ENCODE assay signal across 30 cellular contexts in genomic region chr1:44719318-44719717, GRCh38. TPM values are rescaled to one million over a fixed set of nuclear protein-coding genes. Genes with fewer than 3 reads are reported as not detected.
A peak's percentile ranks its signal among the peaks of the same experiment; 100 is the strongest.
DNase-seq lines count a peak whose midpoint lies in the region; ATAC-seq, FAIRE-seq and TF ChIP-seq lines count a peak whose summit lies in the region.
"Had no signal": no experiment of that assay in that cellular context is flagged by ENCODE, and none has a peak within 500 bp of the region (broad histone marks: within the 10 kb centered on the region; RNA-seq: fewer than 3 reads in every experiment).

No MANE protein-coding gene starts in this region.

- H3K27me3 Mint-ChIP-seq in T-helper 2 cell treated with Interferon-gamma antibody and Interleukin-4, amounts not matched to agents 5 μg/mL and 100 μg/mL, for 36 hours (ENCODE audit: low read depth), result no peaks in the 10 kb centered on the region
- no peaks in the 10 kb centered on the region for H3K27me3 Mint-ChIP-seq in naive thymus-derived CD8-positive, alpha-beta T cell
- no peaks in the 10 kb centered on the region for H3K27me3 Mint-ChIP-seq in T-helper 17 cell
- H3K27me3 Mint-ChIP-seq: activated CD8-positive, alpha-beta memory T cell treated with anti-CD3 and anti-CD28 coated beads, Interleukin-2, amount 10 ng/mL, durations not matched to agents 7 days and 5 days had no signal

- no peaks in the 10 kb centered on the region for H3K9me3 Mint-ChIP-seq in T-helper 2 cell treated with Interferon-gamma antibody and Interleukin-4, amounts not matched to agents 5 μg/mL and 100 μg/mL, for 36 hours
- H3K9me3 Mint-ChIP-seq in naive thymus-derived CD8-positive, alpha-beta T cell, result no peaks in the 10 kb centered on the region
- H3K9me3 Mint-ChIP-seq: activated T-helper 1 cell treated with anti-CD3 and anti-CD28 coated beads, Interleukin-12 subunit alpha, Interleukin-12 subunit beta, Interleukin-2, Interleukin-4 antibody, amounts not matched to agents 30 ng/mL and 10 ng/mL and 1 ng/mL, durations not matched to agents 14 hours and 24 hours and 36 hours; neural crest cell had no signal

- ATAC-seq in SK-N-SH treated with all-trans-retinoic acid at 6 μM for 48 hours (no peak), omental fat pad (ENCODE audit: low FRiP score) (no peak), T-helper 17 cell (no peak)
- no peak for ATAC-seq in naive thymus-derived CD8-positive, alpha-beta T cell
- ATAC-seq: activated CD8-positive, alpha-beta memory T cell treated with anti-CD3 and anti-CD28 coated beads, Interleukin-2, amount 10 ng/mL, durations not matched to agents 7 days and 5 days; sciatic nerve had no signal

- no peaks in the 10 kb centered on the region for H3K4me1 ChIP-seq in SK-N-SH (ENCODE audit: control insufficient read depth in 1 of 2, insufficient read depth in 2 of 2, low read depth in 1 of 2, low read length in 1 of 2)

- H3K9ac ChIP-seq in SK-N-SH, result no peak overlapping the region

- no peak overlapping the region for H3K27ac Mint-ChIP-seq in T-helper 2 cell treated with Interferon-gamma antibody and Interleukin-4, amounts not matched to agents 5 μg/mL and 100 μg/mL, for 36 hours
- peak overlapping the region; percentile 19 to 99 (median 74) for H3K27ac Mint-ChIP-seq in naive thymus-derived CD8-positive, alpha-beta T cell
- H3K27ac Mint-ChIP-seq in T-helper 17 cell, result no peak overlapping the region
- H3K27ac Mint-ChIP-seq: activated CD8-positive, alpha-beta memory T cell treated with anti-CD3 and anti-CD28 coated beads, Interleukin-2, amount 10 ng/mL, durations not matched to agents 7 days and 5 days had no signal

- TF ChIP-seq EP300 in SK-N-SH (IDR thresholded peaks at IDR 0.05; ENCODE audit: borderline replicate concordance in 1 of 2, low read depth in 1 of 2, low read length in 1 of 2), result no peak

- POLR2A ChIA-PET in SK-N-SH (lab: Yijun Ruan, JAX), result no interaction called here
- POLR2A ChIA-PET in naive thymus-derived CD8-positive, alpha-beta T cell (lab: Charles Lee), result interaction anchor here (0.7 to 7.5 kb wide), 3 partner anchors 12 to 98 kb away, joined by 6 to 143 read pairs (median 8); partner anchors contain the start of gene RNU5D-1

- no peaks in the 10 kb centered on the region for H3K9me2 ChIP-seq in SK-N-SH

- H3F3A ChIP-seq in SK-N-SH (replicated peaks; ENCODE audit: insufficient read depth), result peaks cover 19% of the 10 kb centered on the region

- CTCF ChIA-PET in SK-N-SH (lab: Yijun Ruan, JAX), result interaction anchor here (7.8 kb wide), 1 partner anchor 10 kb away, joined by 52 read pairs; the partner anchor contains the start of gene RNU5D-1

- H2AFZ ChIP-seq in SK-N-SH (ENCODE audit: low read depth), result no peak overlapping the region

- no peaks in the 10 kb centered on the region for H3K36me3 Mint-ChIP-seq in T-helper 2 cell treated with Interferon-gamma antibody and Interleukin-4, amounts not matched to agents 5 μg/mL and 100 μg/mL, for 36 hours (ENCODE audit: low read depth)
- H3K36me3 Mint-ChIP-seq in naive thymus-derived CD8-positive, alpha-beta T cell, result no peaks in the 10 kb centered on the region
- no peaks in the 10 kb centered on the region for H3K36me3 Mint-ChIP-seq in T-helper 17 cell (ENCODE audit: low read depth)
- H3K36me3 Mint-ChIP-seq: activated CD8-positive, alpha-beta memory T cell treated with anti-CD3 and anti-CD28 coated beads, Interleukin-2, amount 10 ng/mL, durations not matched to agents 7 days and 5 days had no signal

- no peaks in the 10 kb centered on the region for H3K36me3 ChIP-seq in SK-N-SH (replicated peaks in 1 of 2; ENCODE audit: control insufficient read depth in 1 of 2, insufficient read depth in 2 of 2, low read length in 1 of 2)
- H3K36me3 ChIP-seq: transverse colon had no signal

- H3K4me3 ChIP-seq in SK-N-SH (ENCODE audit: low read depth in 2 of 2, low read length in 1 of 2), result no peak overlapping the region
- H3K4me3 ChIP-seq: transverse colon had no signal

- no peak overlapping the region for H3K27ac ChIP-seq in SK-N-SH (ENCODE audit: low read depth in 2 of 2, low read length in 1 of 2)
- H3K27ac ChIP-seq: 22Rv1, epithelial cell of prostate, transverse colon had no signal

- H3K9me3 ChIP-seq in SK-N-SH (no peaks in the 10 kb centered on the region), T-helper 17 cell (ENCODE audit: control insufficient read depth, low read length, poor library complexity, severe bottlenecking) (no peaks in the 10 kb centered on the region)
- H3K9me3 ChIP-seq: transverse colon had no signal

- H3K27me3 ChIP-seq in SK-N-SH (ENCODE audit: insufficient read depth), result no peaks in the 10 kb centered on the region
- H3K27me3 ChIP-seq: transverse colon had no signal

- FAIRE-seq in GM19239 (lab: Jason Lieb, UNC), result peak; percentile 11
- FAIRE-seq: H54 had no signal

- no peak overlapping the region for H3K4me2 ChIP-seq in SK-N-SH

- H3K4me3 Mint-ChIP-seq in T-helper 2 cell treated with Interferon-gamma antibody and Interleukin-4, amounts not matched to agents 5 μg/mL and 100 μg/mL, for 36 hours, result peak overlapping the region; percentile 20
- H3K4me3 Mint-ChIP-seq in naive thymus-derived CD8-positive, alpha-beta T cell, result peak overlapping the region in 7 of 10 donors; percentile 7 to 83 (median 48)
- no peak overlapping the region for H3K4me3 Mint-ChIP-seq in T-helper 17 cell
- H3K4me3 Mint-ChIP-seq: activated CD8-positive, alpha-beta memory T cell treated with anti-CD3 and anti-CD28 coated beads, Interleukin-2, amount 10 ng/mL, durations not matched to agents 7 days and 5 days; activated T-helper 1 cell treated with anti-CD3 and anti-CD28 coated beads, Interleukin-12 subunit alpha, Interleukin-12 subunit beta, Interleukin-2, Interleukin-4 antibody, amounts not matched to agents 30 ng/mL and 10 ng/mL and 1 ng/mL, durations not matched to agents 14 hours and 24 hours and 36 hours; neural crest cell had no signal

- no peaks in the 10 kb centered on the region for H3K79me2 ChIP-seq in SK-N-SH (ENCODE audit: insufficient read depth)

- DNase-seq in SK-N-SH, result no peak
- no peak for DNase-seq in GM19239 (ENCODE audit: insufficient read length, low spot score)
- DNase-seq in T-helper 2 cell treated with Interferon-gamma antibody and Interleukin-4, amounts not matched to agents 5 μg/mL and 100 μg/mL, for 36 hours (ENCODE audit: low spot score), result no peak
- peak in 1 of 10 donors; percentile 6 for DNase-seq in naive thymus-derived CD8-positive, alpha-beta T cell
- no peak for DNase-seq in omental fat pad (ENCODE audit: low spot score)
- no peak for DNase-seq in T-helper 17 cell
- no peak for DNase-seq in NCI-H226
- DNase-seq: activated CD8-positive, alpha-beta memory T cell treated with anti-CD3 and anti-CD28 coated beads, Interleukin-2, amount 10 ng/mL, durations not matched to agents 7 days and 5 days; cerebellar nuclear complex; DMS153; GDM1; glutamatergic neuron; kidney glomerular epithelial cell; NCI-H1048; NCI-H1694 treated with DMSO at 0.1 percent for 48 hours; NCI-H2171; NCI-H526; stimulated activated CD4-positive, alpha-beta T cell treated with anti-CD3 and anti-CD28 coated beads, Interleukin-15, amount 100 ng/mL, for 24 hours; T-helper 9 cell; transverse colon had no signal

- H3K4me1 Mint-ChIP-seq in T-helper 2 cell treated with Interferon-gamma antibody and Interleukin-4, amounts not matched to agents 5 μg/mL and 100 μg/mL, for 36 hours (ENCODE audit: low read depth), result peaks cover 66% of the 10 kb centered on the region
- H3K4me1 Mint-ChIP-seq in naive thymus-derived CD8-positive, alpha-beta T cell, result peaks cover 52 to 84% (median 83%) of the 10 kb centered on the region in 4 donors
- peaks cover 58% of the 10 kb centered on the region for H3K4me1 Mint-ChIP-seq in T-helper 17 cell

- TF ChIP-seq CTCF in SK-N-SH (IDR thresholded peaks at IDR 0.05) (no peak), omental fat pad (IDR thresholded peaks at IDR 0.05) (no peak)

- no peaks in the 10 kb centered on the region for H4K20me1 ChIP-seq in SK-N-SH (ENCODE audit: insufficient read depth)

- WGBS in SK-N-SH (ENCODE audit: low lambda C conversion rate), result 89% methylated on average over 4 of the region's 5 CpGs

- TF ChIP-seq RAD21 in SK-N-SH (IDR thresholded peaks at IDR 0.05; ENCODE audit: low read length), result no peak

RNA-seq across cellular contexts. Expression of gene RNU5D-1, which starts 11.7 kb away (rescaled TPM):
- not detected in 2 replicates for polyA plus RNA-seq in SK-N-SH (2012; rRNA removed)
- not detected in 2 replicates for polyA plus RNA-seq in SK-N-SH (2012; cell fraction: cytosol; rRNA removed)
- polyA plus RNA-seq in SK-N-SH (2012; cell fraction: nucleus; rRNA removed), result not detected in 2 replicates
- not detected for total RNA-seq in naive thymus-derived CD8-positive, alpha-beta T cell
- not detected for polyA plus RNA-seq in naive thymus-derived CD8-positive, alpha-beta T cell
- total RNA-seq in omental fat pad, result not detected
- total RNA-seq in T-helper 17 cell, result not detected
- total RNA-seq: activated CD8-positive, alpha-beta memory T cell treated with anti-CD3 and anti-CD28 coated beads, Interleukin-2, amount 10 ng/mL, durations not matched to agents 7 days and 5 days; activated T-helper 1 cell treated with anti-CD3 and anti-CD28 coated beads, Interleukin-12 subunit alpha, Interleukin-12 subunit beta, Interleukin-2, Interleukin-4 antibody, amounts not matched to agents 30 ng/mL and 10 ng/mL and 1 ng/mL, durations not matched to agents 14 hours and 24 hours and 36 hours; lung microvascular endothelial cell; mucosa of gallbladder; neural crest cell; posterior vena cava; sciatic nerve; transverse colon had no signal

RNA-seq across cellular contexts. Expression of gene KIF2C, which starts 20.3 kb away (rescaled TPM):
- polyA plus RNA-seq in SK-N-SH (2012; rRNA removed), result 20.7 and 22.2 TPM in 2 replicates
- 16.6 and 20.3 TPM in 2 replicates for polyA plus RNA-seq in SK-N-SH (2012; cell fraction: cytosol; rRNA removed)
- polyA plus RNA-seq in SK-N-SH (2012; cell fraction: nucleus; rRNA removed), result 31.1 and 34.7 TPM in 2 replicates
- total RNA-seq in naive thymus-derived CD8-positive, alpha-beta T cell, result under 1 TPM; 0.41 to 0.91 TPM
- under 1 TPM; 0.40 to 0.61 (median 0.40) TPM for polyA plus RNA-seq in naive thymus-derived CD8-positive, alpha-beta T cell
- 1 to 10 TPM in 2 of 4 donors, under 1 TPM in 2; 0.19 to 2.8 (median 0.93) TPM for total RNA-seq in omental fat pad
- 1 to 10 TPM; 1.4 to 1.7 TPM for total RNA-seq in T-helper 17 cell

RNA-seq across cellular contexts. Expression of gene ARMH1, which starts 44.8 kb away (rescaled TPM):
- 6.6 and 10.5 TPM in 2 replicates for polyA plus RNA-seq in SK-N-SH (2012; rRNA removed)
- 1.1 and 1.5 TPM in 2 replicates for polyA plus RNA-seq in SK-N-SH (2012; cell fraction: cytosol; rRNA removed)
- 60.0 and 87.2 TPM in 2 replicates for polyA plus RNA-seq in SK-N-SH (2012; cell fraction: nucleus; rRNA removed)
- total RNA-seq in naive thymus-derived CD8-positive, alpha-beta T cell, result 10 to 100 TPM; 70.4 to 79.0 TPM
- polyA plus RNA-seq in naive thymus-derived CD8-positive, alpha-beta T cell, result 10 to 100 TPM; 46.2 to 75.6 (median 53.2) TPM
- total RNA-seq in omental fat pad (1 to 10 TPM in 3 of 4 donors, under 1 TPM in 1; 0.47 to 2.4 (median 1.2) TPM), T-helper 17 cell (10 to 100 TPM; 53.0 to 56.8 TPM)

RNA-seq across cellular contexts. Expression of gene TMEM53, which starts 45.0 kb away (rescaled TPM):
- 14.9 and 16.9 TPM in 2 replicates for polyA plus RNA-seq in SK-N-SH (2012; rRNA removed)
- 6.7 and 9.5 TPM in 2 replicates for polyA plus RNA-seq in SK-N-SH (2012; cell fraction: cytosol; rRNA removed)
- 10.4 and 10.6 TPM in 2 replicates for polyA plus RNA-seq in SK-N-SH (2012; cell fraction: nucleus; rRNA removed)
- total RNA-seq in naive thymus-derived CD8-positive, alpha-beta T cell, result 1 to 10 TPM; 1.0 to 2.1 TPM
- polyA plus RNA-seq in naive thymus-derived CD8-positive, alpha-beta T cell, result 1 to 10 TPM; 4.6 to 5.9 (median 5.5) TPM
- total RNA-seq in omental fat pad, result 10 to 100 TPM in 3 of 4 donors, 1 to 10 TPM in 1; 7.6 to 14.0 (median 10.3) TPM
- 1 to 10 TPM; 2.6 to 2.8 TPM for total RNA-seq in T-helper 17 cell

RNA-seq across cellular contexts. Expression of gene RPS8, which starts 56.0 kb away (rescaled TPM):
- polyA plus RNA-seq in SK-N-SH (2012; rRNA removed), result 3,303 and 3,363 TPM in 2 replicates
- polyA plus RNA-seq in SK-N-SH (2012; cell fraction: cytosol; rRNA removed), result 3,525 and 3,641 TPM in 2 replicates
- polyA plus RNA-seq in SK-N-SH (2012; cell fraction: nucleus; rRNA removed), result 887 and 945 TPM in 2 replicates
- total RNA-seq in naive thymus-derived CD8-positive, alpha-beta T cell, result 1,000 to 10,000 TPM; 2,208 to 2,330 TPM
- polyA plus RNA-seq in naive thymus-derived CD8-positive, alpha-beta T cell, result 1,000 to 10,000 TPM; 1,336 to 1,571 (median 1,431) TPM
- 1,000 to 10,000 TPM; 1,945 to 2,684 (median 2,276) TPM for total RNA-seq in omental fat pad
- 1,000 to 10,000 TPM; 2,841 to 3,014 TPM for total RNA-seq in T-helper 17 cell

Comparison
In these comparisons a context has a peak if more than half of its experiments do, and no peak if none do; other contexts are left out.
1. H3K27ac Mint-ChIP-seq: peak in naive thymus-derived CD8-positive, alpha-beta T cell (10 of 10); none in T-helper 2 cell treated with Interferon-gamma antibody and Interleukin-4, amounts not matched to agents 5 μg/mL and 100 μg/mL, for 36 hours (single experiment) and T-helper 17 cell (single experiment).
2. RNA of gene ARMH1, which starts 44.8 kb away (total RNA-seq): 70.4 to 79.0 TPM in naive thymus-derived CD8-positive, alpha-beta T cell and 53.0 to 56.8 TPM in T-helper 17 cell; 0.47 to 2.4 TPM in omental fat pad; every median in the first group is over 10 times any median in the second.